ENCODE assay signal across 24 cellular contexts in genomic region chr6:89873721-89874120, GRCh38. TPM values are rescaled to one million over a fixed set of nuclear protein-coding genes. Genes with fewer than 3 reads are reported as not detected.
DNase-seq lines count a peak whose midpoint lies in the region; ATAC-seq and TF ChIP-seq lines count a peak whose summit lies in the region.
"Had no signal": no experiment of that assay in that cellular context is flagged by ENCODE, and none has a peak within 500 bp of the region (broad histone marks: within the 10 kb centered on the region; RNA-seq: fewer than 3 reads in every experiment).

No MANE protein-coding gene starts in this region.

- H3K4me3 Mint-ChIP-seq in activated naive CD8-positive, alpha-beta T cell = no peak overlapping the region
- H3K4me3 Mint-ChIP-seq in activated naive CD8-positive, alpha-beta T cell treated with anti-CD3 and anti-CD28 coated beads for 36 hours = no peak overlapping the region
- H3K4me3 Mint-ChIP-seq in activated T-helper 17 cell treated with anti-CD3 and anti-CD28 coated beads, Interleukin-2, amount 50 U/mL, for 72 hours = no peak overlapping the region
- H3K4me3 Mint-ChIP-seq: CD14-positive monocyte; CD4-positive, alpha-beta T cell; CD8-positive, alpha-beta memory T cell; GM23338; H9 had no signal

- peak overlapping the region; percentile 16 for H3K27ac Mint-ChIP-seq in activated naive CD8-positive, alpha-beta T cell
- H3K27ac Mint-ChIP-seq in activated naive CD8-positive, alpha-beta T cell treated with anti-CD3 and anti-CD28 coated beads for 36 hours = no peak overlapping the region
- no peak overlapping the region for H3K27ac Mint-ChIP-seq in activated T-helper 17 cell treated with anti-CD3 and anti-CD28 coated beads, Interleukin-2, amount 50 U/mL, for 72 hours
- H3K27ac Mint-ChIP-seq: CD14-positive monocyte; CD4-positive, alpha-beta T cell; GM23338 had no signal

- TF ChIP-seq POLR2A in erythroblast (IDR thresholded peaks at IDR 0.05; ENCODE audit: low read length) = no peak

- H3K36me3 Mint-ChIP-seq in activated naive CD8-positive, alpha-beta T cell = peaks cover 10% of the 10 kb centered on the region
- peaks cover 17% of the 10 kb centered on the region for H3K36me3 Mint-ChIP-seq in activated naive CD8-positive, alpha-beta T cell treated with anti-CD3 and anti-CD28 coated beads for 36 hours
- peaks cover 53% of the 10 kb centered on the region for H3K36me3 Mint-ChIP-seq in activated T-helper 17 cell treated with anti-CD3 and anti-CD28 coated beads, Interleukin-2, amount 50 U/mL, for 72 hours (ENCODE audit: low read depth)

- peak; percentile 32 to 59 for ATAC-seq in activated CD4-positive, CD25-positive, alpha-beta regulatory T cell treated with anti-CD3 and anti-CD28 coated beads, Interleukin-2, amount 50 U/mL, for 24 hours
- ATAC-seq in activated T-helper 17 cell treated with anti-CD3 and anti-CD28 coated beads, Interleukin-2, amount 50 U/mL, for 72 hours (replicated peaks) = peak; percentile 11
- ATAC-seq: A549, GM23338, HCT116 had no signal

- no peak for DNase-seq in activated CD4-positive, CD25-positive, alpha-beta regulatory T cell (lab: John Stamatoyannopoulos, UW)
- DNase-seq in activated naive CD8-positive, alpha-beta T cell treated with anti-CD3 and anti-CD28 coated beads for 36 hours = no peak
- peak; percentile 19 to 24 for DNase-seq in erythroblast (lab: John Stamatoyannopoulos, UW)
- no peak for DNase-seq in putamen (ENCODE audit: low spot score)
- DNase-seq in Kasumi-1 (lab: John Stamatoyannopoulos, UW) = no peak
- DNase-seq: 8988T; ACHN; AML-193; BE2C; CD4-positive, alpha-beta T cell; CD8-positive, alpha-beta memory T cell; DMS 273 treated with DMSO at 0.1 percent for 48 hours; DMS79; EL; GDM1; H9 had no signal

- no peaks in the 10 kb centered on the region for H3K9me3 Mint-ChIP-seq in activated naive CD8-positive, alpha-beta T cell (ENCODE audit: low read depth)
- H3K9me3 Mint-ChIP-seq in activated naive CD8-positive, alpha-beta T cell treated with anti-CD3 and anti-CD28 coated beads for 36 hours = no peaks in the 10 kb centered on the region
- no peaks in the 10 kb centered on the region for H3K9me3 Mint-ChIP-seq in activated T-helper 17 cell treated with anti-CD3 and anti-CD28 coated beads, Interleukin-2, amount 50 U/mL, for 72 hours
- H3K9me3 Mint-ChIP-seq: CD14-positive monocyte; CD4-positive, alpha-beta T cell; CD8-positive, alpha-beta memory T cell; GM23338; H9 had no signal

- no peaks in the 10 kb centered on the region for H3K27me3 Mint-ChIP-seq in activated naive CD8-positive, alpha-beta T cell
- no peaks in the 10 kb centered on the region for H3K27me3 Mint-ChIP-seq in activated naive CD8-positive, alpha-beta T cell treated with anti-CD3 and anti-CD28 coated beads for 36 hours
- H3K27me3 Mint-ChIP-seq in activated T-helper 17 cell treated with anti-CD3 and anti-CD28 coated beads, Interleukin-2, amount 50 U/mL, for 72 hours = no peaks in the 10 kb centered on the region
- H3K27me3 Mint-ChIP-seq: CD4-positive, alpha-beta T cell; CD8-positive, alpha-beta memory T cell had no signal

- H3K4me1 Mint-ChIP-seq in activated naive CD8-positive, alpha-beta T cell (ENCODE audit: low read depth) = peaks cover 1% of the 10 kb centered on the region
- H3K4me1 Mint-ChIP-seq in activated naive CD8-positive, alpha-beta T cell treated with anti-CD3 and anti-CD28 coated beads for 36 hours = peaks cover 3% of the 10 kb centered on the region
- no peaks in the 10 kb centered on the region for H3K4me1 Mint-ChIP-seq in activated T-helper 17 cell treated with anti-CD3 and anti-CD28 coated beads, Interleukin-2, amount 50 U/mL, for 72 hours
- H3K4me1 Mint-ChIP-seq: CD14-positive monocyte, GM23338, H9 had no signal

RNA-seq across cellular contexts. Expression of gene GJA10, which starts 20.5 kb away (rescaled TPM):
- not detected for total RNA-seq in activated naive CD8-positive, alpha-beta T cell treated with anti-CD3 and anti-CD28 coated beads for 36 hours
- total RNA-seq in activated T-helper 17 cell treated with anti-CD3 and anti-CD28 coated beads, Interleukin-2, amount 50 U/mL, for 72 hours = not detected
- total RNA-seq: CD4-positive, alpha-beta T cell; CD8-positive, alpha-beta memory T cell; GM23338; H4; H9 had no signal

RNA-seq across cellular contexts. Expression of gene CASP8AP2, which starts 44.0 kb away (rescaled TPM):
- 10 to 100 TPM; 33.3 to 33.9 TPM for total RNA-seq in activated naive CD8-positive, alpha-beta T cell treated with anti-CD3 and anti-CD28 coated beads for 36 hours
- 10 to 100 TPM; 20.4 to 25.6 TPM for total RNA-seq in activated T-helper 17 cell treated with anti-CD3 and anti-CD28 coated beads, Interleukin-2, amount 50 U/mL, for 72 hours

RNA-seq across cellular contexts. Expression of gene MDN1, which starts 54.1 kb away (rescaled TPM):
- total RNA-seq in activated naive CD8-positive, alpha-beta T cell treated with anti-CD3 and anti-CD28 coated beads for 36 hours = 10 to 100 TPM; 64.4 to 66.8 TPM
- 10 to 100 TPM; 54.0 to 66.6 TPM for total RNA-seq in activated T-helper 17 cell treated with anti-CD3 and anti-CD28 coated beads, Interleukin-2, amount 50 U/mL, for 72 hours

Comparison
In these comparisons a context has a peak if more than half of its experiments do, and no peak if none do; other contexts are left out.
1. DNase-seq: peak in erythroblast (2 of 2); none in activated CD4-positive, CD25-positive, alpha-beta regulatory T cell (0 of 4), activated naive CD8-positive, alpha-beta T cell treated with anti-CD3 and anti-CD28 coated beads for 36 hours (single experiment), putamen (single experiment) and Kasumi-1 (0 of 2).